Comparison of ENCODE assay signal across 29 cellular contexts in the genomic region with DNA sequence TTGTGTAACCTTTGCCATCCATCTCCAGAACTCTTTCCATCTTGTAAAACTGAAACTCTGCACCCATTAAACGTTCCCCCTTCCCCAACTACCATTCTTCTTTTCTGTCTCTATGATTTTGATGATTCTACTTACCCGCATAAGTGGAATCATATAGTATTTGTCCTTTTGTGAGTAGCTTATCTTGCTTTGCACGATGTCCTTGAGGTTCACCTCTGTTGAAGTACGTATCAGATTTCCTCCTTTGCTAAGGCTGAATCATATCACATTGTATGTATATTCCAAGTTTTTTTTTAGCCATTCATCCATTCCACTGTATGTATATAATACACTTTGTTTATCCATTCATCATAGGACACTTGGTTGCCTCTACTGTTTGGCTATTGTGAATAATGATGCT.
"Had no signal": no experiment of that assay in that cellular context is flagged by ENCODE, and none has a peak within 500 bp of the region (broad histone marks: within the 10 kb centered on the region; RNA-seq: fewer than 3 reads in every experiment).

No MANE protein-coding gene starts in this region.

- H3K9me3 Mint-ChIP-seq: activated T-helper 17 cell treated with anti-CD3 and anti-CD28 coated beads, Interleukin-2, amount 50 U/mL, for 72 hours had no signal

- H3K4me1 Mint-ChIP-seq: activated T-helper 17 cell treated with anti-CD3 and anti-CD28 coated beads, Interleukin-2, amount 50 U/mL, for 72 hours had no signal

- H3K27me3 ChIP-seq: adrenal gland, body of pancreas, hepatocyte, ovary, right lobe of liver, upper lobe of left lung, vagina had no signal

- ATAC-seq: activated CD4-positive, CD25-positive, alpha-beta regulatory T cell treated with anti-CD3 and anti-CD28 coated beads, Interleukin-2, amount 50 U/mL, for 24 hours; activated naive CD4-positive, alpha-beta T cell treated with anti-CD3 and anti-CD28 coated beads, Interleukin-2, amount 50 U/mL, for 72 hours; activated T-helper 17 cell treated with anti-CD3 and anti-CD28 coated beads, Interleukin-2, amount 50 U/mL, for 72 hours; body of pancreas; gastroesophageal sphincter; right lobe of liver had no signal

- H3K9me3 ChIP-seq: adrenal gland, body of pancreas, gastroesophageal sphincter, ovary, right lobe of liver, upper lobe of left lung, vagina had no signal

- H3K4me3 ChIP-seq: adrenal gland, body of pancreas, gastroesophageal sphincter, hepatocyte, left ventricle myocardium inferior, lung, ovary, right lobe of liver, upper lobe of left lung, vagina had no signal

- H3K4me3 Mint-ChIP-seq: activated CD4-positive, alpha-beta memory T cell treated with anti-CD3 and anti-CD28 coated beads for 36 hours; activated T-cell treated with anti-CD3 and anti-CD28 coated beads, Interleukin-2, amount 50 U/mL, for 24 hours; nephron progenitor cell; stimulated activated naive CD8-positive, alpha-beta T cell treated with anti-CD3 and anti-CD28 coated beads, Interleukin-15, Interleukin-2, amounts not matched to agents 100 ng/mL and 50 ng/mL, for 24 hours had no signal

- H3K27ac Mint-ChIP-seq: activated CD4-positive, alpha-beta memory T cell treated with anti-CD3 and anti-CD28 coated beads for 36 hours; activated T-cell treated with anti-CD3 and anti-CD28 coated beads, Interleukin-2, amount 50 U/mL, for 24 hours; activated T-helper 17 cell treated with anti-CD3 and anti-CD28 coated beads, Interleukin-2, amount 50 U/mL, for 72 hours; nephron progenitor cell; progenitor cell of endocrine pancreas; stimulated activated naive CD8-positive, alpha-beta T cell treated with anti-CD3 and anti-CD28 coated beads, Interleukin-15, Interleukin-2, amounts not matched to agents 100 ng/mL and 50 ng/mL, for 24 hours had no signal

- H3K27ac ChIP-seq: adrenal gland, body of pancreas, gastroesophageal sphincter, hepatocyte, left ventricle myocardium inferior, ovary, upper lobe of left lung, vagina, WERI-Rb-1 had no signal

- H3K36me3 ChIP-seq: adrenal gland, gastroesophageal sphincter, left ventricle myocardium inferior, ovary, right lobe of liver, upper lobe of left lung, vagina, WERI-Rb-1 had no signal

- FAIRE-seq: endothelial cell of umbilical vein, TTC549 had no signal

- DNase-seq: activated CD4-positive, alpha-beta memory T cell treated with anti-CD3 and anti-CD28 coated beads for 36 hours; activated CD4-positive, alpha-beta T cell treated with anti-CD3 and anti-CD28 coated beads for 48 hours; activated CD8-positive, alpha-beta memory T cell treated with anti-CD3 and anti-CD28 coated beads, Interleukin-2, amount 50 U/mL, for 4 hours; activated gamma-delta T cell treated with Interleukin-2 at 50 U/mL for 16 hours; activated T-cell treated with anti-CD3 and anti-CD28 coated beads, Interleukin-2, amount 50 U/mL, for 24 hours; aorta; body of pancreas; left ventricle myocardium inferior; mesendoderm; nephron progenitor cell; ovary; right lobe of liver; stimulated activated CD4-positive, alpha-beta T cell treated with anti-CD3 and anti-CD28 coated beads, Interleukin-12 subunit alpha, Interleukin-12 subunit beta, amount 100 ng/mL, for 4 hours; stimulated activated CD4-positive, alpha-beta T cell treated with anti-CD3 and anti-CD28 coated beads, Interleukin-4, amount 100 ng/mL, for 1 hour; T-helper 9 cell; upper lobe of left lung; WERI-Rb-1 had no signal
